ENCODE assay signal across 8 cellular contexts in the genomic region with DNA sequence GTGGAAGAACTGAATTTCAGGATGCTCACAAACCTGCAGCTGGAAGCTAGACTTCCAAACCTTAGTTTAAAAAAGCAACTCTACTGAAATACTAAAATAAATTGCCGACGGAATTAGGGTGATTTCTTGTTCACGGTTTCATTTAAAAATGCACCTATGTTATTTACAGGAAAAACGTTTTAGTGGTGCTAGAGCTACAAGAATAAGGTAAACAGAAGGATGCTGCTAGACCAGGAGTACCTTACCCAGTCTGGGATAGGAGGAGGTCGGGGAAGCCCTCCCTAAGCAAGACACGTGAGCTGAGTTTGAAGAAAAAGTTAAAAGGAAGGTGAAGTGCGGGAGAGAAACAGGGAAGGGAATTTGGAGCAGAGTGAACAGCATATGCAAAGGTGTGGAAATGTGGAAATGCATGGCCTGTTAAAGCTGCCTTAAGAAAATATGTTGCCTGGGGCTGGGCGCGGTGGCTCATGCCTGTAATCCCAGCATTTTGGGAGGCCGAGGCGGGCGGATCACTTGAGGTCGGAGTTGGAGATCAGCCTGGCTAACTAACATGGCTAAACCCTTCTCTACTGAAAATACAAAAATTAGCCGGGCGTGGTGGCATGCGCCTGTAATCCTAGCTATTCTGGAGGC. TPM values are rescaled to one million over a fixed set of nuclear protein-coding genes. Genes with fewer than 3 reads are reported as not detected.
DNase-seq lines count a peak whose midpoint lies in the region; ATAC-seq, FAIRE-seq and TF ChIP-seq lines count a peak whose summit lies in the region.

No MANE protein-coding gene starts in this region.

- H2AFZ ChIP-seq in DND-41 (ENCODE audit: low read depth, low read length), result peak overlapping the region; percentile 97; the same call in 1 of the 2 replicates

- H3K4me1 ChIP-seq in DND-41 (ENCODE audit: insufficient read depth, low read length), result peaks cover 47% of the 10 kb centered on the region
- peaks cover 29% of the 10 kb centered on the region for H3K4me1 ChIP-seq in prostate gland (replicated peaks)

- TF ChIP-seq CTCF in DND-41 (IDR thresholded peaks at IDR 0.05; ENCODE audit: borderline replicate concordance, extremely low read depth, low read length, poor library complexity, severe bottlenecking) (no peak), fibroblast of pulmonary artery (IDR thresholded peaks at IDR 0.05; ENCODE audit: low read length, missing control alignments) (no peak), prostate gland (IDR thresholded peaks at IDR 0.05) (no peak), D721Med (IDR thresholded peaks at IDR 0.05; ENCODE audit: insufficient read depth, missing control alignments) (no peak)

- FAIRE-seq in D721Med (lab: Jason Lieb, UNC), result no peak

- peaks cover 22% of the 10 kb centered on the region for H4K20me1 ChIP-seq in DND-41 (ENCODE audit: insufficient read depth, low read length)

- 80% methylated on average over 16 of the region's 16 CpGs for WGBS in prostate gland

- H3K27me3 ChIP-seq in DND-41 (ENCODE audit: insufficient read depth, low read length, poor library complexity) (no peaks in the 10 kb centered on the region), prostate gland (replicated peaks; ENCODE audit: insufficient read depth) (no peaks in the 10 kb centered on the region)

- no peaks in the 10 kb centered on the region for H3K9me3 ChIP-seq in DND-41 (ENCODE audit: insufficient read depth, low read length, severe bottlenecking)
- H3K9me3 ChIP-seq in SK-N-MC (ENCODE audit: low read depth, low read length), result no peaks in the 10 kb centered on the region
- no peaks in the 10 kb centered on the region for H3K9me3 ChIP-seq in prostate gland

- H3K27ac ChIP-seq in DND-41 (ENCODE audit: low read length) (no peak overlapping the region), SK-N-MC (peak overlapping the region; percentile 72), prostate gland (peak overlapping the region; percentile 100)

- H3K4me3 ChIP-seq in DND-41 (ENCODE audit: low read depth in 1 of 2, low read length in 2 of 2), result peak overlapping the region in 1 of 2 experiments; percentile 64; a peak in 2 of 4 replicates
- peak overlapping the region; percentile 89 for H3K4me3 ChIP-seq in SK-N-MC
- H3K4me3 ChIP-seq in fibroblast of pulmonary artery (replicated peaks; ENCODE audit: low read depth, low read length), result peak overlapping the region; percentile 100
- no peak overlapping the region for H3K4me3 ChIP-seq in prostate gland

- H3K79me2 ChIP-seq in DND-41 (ENCODE audit: insufficient read depth, low read length), result peaks cover 20% of the 10 kb centered on the region

- H3K9ac ChIP-seq in DND-41 (ENCODE audit: low read depth, low read length) (peak overlapping the region; percentile 83), SK-N-MC (ENCODE audit: insufficient read length) (peak overlapping the region; percentile 88)

- intact Hi-C loops in prostate gland (cut with DNase I), result no loop called here

- TF ChIP-seq POLR2A in prostate gland (IDR thresholded peaks at IDR 0.05), result no peak

- H3K4me2 ChIP-seq in DND-41 (ENCODE audit: insufficient read depth, low read length), result peak overlapping the region; percentile 82

- H3K36me3 ChIP-seq in DND-41 (ENCODE audit: insufficient read depth, low read length) (peaks cover 28% of the 10 kb centered on the region), SK-N-MC (ENCODE audit: insufficient read depth, low read length) (peaks cover 30% of the 10 kb centered on the region), prostate gland (peaks cover 3 to 7% of the 10 kb centered on the region in 2 donors)

- ATAC-seq in DND-41 (ENCODE audit: insufficient read depth, low read depth), result no peak
- no peak for ATAC-seq in HG03460 (IDR thresholded peaks at IDR 0.05; ENCODE audit: unreplicated experiment)
- ATAC-seq in HG02870 (IDR thresholded peaks at IDR 0.05; ENCODE audit: unreplicated experiment), result no peak

- DNase-seq in DND-41 (no peak), SK-N-MC (ENCODE audit: low read depth, low spot score) (no peak), fibroblast of pulmonary artery (ENCODE audit: low read depth) (peak; percentile 27), prostate gland (ENCODE audit: low spot score) (no peak), NCI-H1048 (lab: John Stamatoyannopoulos, UW) (no peak), D721Med (ENCODE audit: insufficient read length, low spot score) (no peak)

RNA-seq across cellular contexts. Expression of gene FTH1, which starts 1.4 kb away (rescaled TPM):
- 1,000 to 10,000 TPM; 1,344 to 1,560 TPM for total RNA-seq in prostate gland

RNA-seq across cellular contexts. Expression of gene BEST1, which starts 18.7 kb away (rescaled TPM):
- total RNA-seq in prostate gland, result 10 to 100 TPM in 1 of 2 donors, 1 to 10 TPM in 1; 1.5 to 18.0 TPM

RNA-seq across cellular contexts. Expression of gene RAB3IL1, which starts 51.5 kb away (rescaled TPM):
- total RNA-seq in prostate gland, result 10 to 100 TPM in 1 of 2 donors, 1 to 10 TPM in 1; 3.5 to 53.0 TPM

Comparison
In these comparisons a context has a peak if more than half of its experiments do, and no peak if none do; other contexts are left out.
1. H3K4me3 ChIP-seq: peak in SK-N-MC (single experiment) and fibroblast of pulmonary artery (single experiment); none in prostate gland (0 of 2).